Comparison of ENCODE assay signal across 8 cellular contexts in the genomic region with DNA sequence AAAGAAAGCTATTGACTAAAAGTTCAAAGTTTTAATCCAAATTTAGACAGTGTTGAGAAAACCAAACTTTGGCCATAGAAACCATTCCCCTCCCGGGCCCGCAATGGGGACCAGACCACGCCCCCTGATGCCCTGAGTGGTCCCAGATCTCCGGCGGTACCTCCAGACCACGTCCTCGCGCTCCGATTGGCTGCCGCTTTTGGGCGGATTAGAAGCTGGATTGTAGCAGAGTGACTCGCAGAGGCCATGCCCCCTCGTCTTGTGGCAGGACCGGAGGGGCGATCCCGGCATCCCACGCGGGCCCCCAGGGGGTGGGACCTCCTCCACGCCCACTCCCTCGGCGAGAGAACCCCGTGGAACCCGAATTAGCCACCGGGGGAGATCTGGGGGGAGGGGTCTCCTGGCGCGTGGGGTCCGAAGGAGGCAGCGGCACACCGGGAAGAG. TPM values are rescaled to one million over a fixed set of nuclear protein-coding genes. Genes with fewer than 3 reads are reported as not detected.
DNase-seq lines count a peak whose midpoint lies in the region; ATAC-seq, FAIRE-seq and TF ChIP-seq lines count a peak whose summit lies in the region.

No MANE protein-coding gene starts in this region.

- no TSS peak for BruUV-seq in MCF 10A (replicated peaks; lab: Mats Ljungman, UMichigan)
- BruUV-seq in K562 (replicated peaks; lab: Mats Ljungman, UMichigan), result no TSS peak

- in situ Hi-C loops in K562 (cut with MboI), result loop anchor here (5.0 kb wide), 1 partner anchor 195 kb away; no protein-coding TSS in a partner anchor

- no peak for TF ChIP-seq RAD21 in K562 (CRISPR knock-in tag; conservative IDR thresholded peaks at IDR 0.05 in 1 of 2, IDR thresholded peaks at IDR 0.05 in 1 of 2)

- H3K27ac ChIP-seq in breast epithelium (peak overlapping the region; percentile 88 to 91), K562 (ENCODE audit: extremely low read depth, low read depth, low read length) (no peak overlapping the region)

- TF ChIP-seq CTCF in breast epithelium (IDR thresholded peaks at IDR 0.05), result no peak
- no peak for TF ChIP-seq CTCF in MCF 10A (IDR thresholded peaks at IDR 0.05; ENCODE audit: unreplicated experiment)
- TF ChIP-seq CTCF in K562 (IDR thresholded peaks at IDR 0.05 in 2 of 3, conservative IDR thresholded peaks at IDR 0.05 in 1 of 3; ENCODE audit: insufficient read depth in 2 of 3, low read depth in 1 of 3, low read length in 3 of 3), result no peak

- no peak for TF ChIP-seq EP300 in K562 (IDR thresholded peaks at IDR 0.05; ENCODE audit: low read length)

- H3K9me3 ChIP-seq in breast epithelium (no peaks in the 10 kb centered on the region), K562 (replicated peaks; ENCODE audit: control insufficient read depth, insufficient read depth, low read depth, low read length) (no peaks in the 10 kb centered on the region), skeletal muscle satellite cell (replicated peaks; ENCODE audit: low read length) (no peaks in the 10 kb centered on the region)

- H3K4me2 ChIP-seq in K562 (ENCODE audit: insufficient read depth, low read length), result no peak overlapping the region
- H3K4me2 ChIP-seq in skeletal muscle satellite cell (ENCODE audit: low read length), result peak overlapping the region; percentile 57

- POLR2A ChIA-PET in MCF 10A (lab: Yijun Ruan, JAX) (no interaction called here), K562 (lab: Yijun Ruan, JAX) (interaction anchor here (0.6 to 1.7 kb wide), 2 partner anchors 26 to 131 kb away, joined by 3 to 6 read pairs; a partner anchor contains a TSS)

- WGBS in K562 (ENCODE audit: insufficient coverage, low coverage, missing lambda C conversion rate), result 76% methylated on average over 23 of the region's 29 CpGs

- no peak overlapping the region for H3K27ac Mint-ChIP-seq in MCF 10A (ENCODE audit: low read depth, unreplicated experiment)

- CTCF ChIA-PET in MCF 10A (lab: Yijun Ruan, JAX) (interaction anchor here (1.5 to 12.2 kb wide), 4 partner anchors 8 to 45 kb away, joined by 4 to 337 read pairs (median 8); a partner anchor contains a TSS), K562 (lab: Yijun Ruan, JAX; ENCODE audit: low intra/inter-chr PET ratio) (interaction anchor here (0.6 to 2.7 kb wide), 3 partner anchors 36 to 191 kb away, joined by 3 to 28 read pairs (median 6); a partner anchor contains a TSS)

- no peak for ATAC-seq in K562

- H3K4me3 Mint-ChIP-seq in MCF 10A (ENCODE audit: unreplicated experiment), result no peak overlapping the region

- no peaks in the 10 kb centered on the region for H3K36me3 ChIP-seq in breast epithelium
- H3K36me3 ChIP-seq in K562 (ENCODE audit: control insufficient read depth, insufficient read depth, low read length), result no peaks in the 10 kb centered on the region; the same call in 1 of the 3 replicates
- peaks cover 3% of the 10 kb centered on the region for H3K36me3 ChIP-seq in skeletal muscle satellite cell (ENCODE audit: insufficient read depth, low read length)

- peaks cover 5% of the 10 kb centered on the region for H3K4me1 Mint-ChIP-seq in MCF 10A (ENCODE audit: insufficient read depth, unreplicated experiment)

- H3K27me3 Mint-ChIP-seq in MCF 10A (ENCODE audit: insufficient read depth, unreplicated experiment), result no peaks in the 10 kb centered on the region

- H3K9ac ChIP-seq in K562 (ENCODE audit: insufficient read depth in 1 of 2, low read depth in 2 of 2, low read length in 2 of 2) (no peak overlapping the region; a peak in 1 of 4 replicates), skeletal muscle satellite cell (ENCODE audit: low read depth, low read length) (peak overlapping the region; percentile 16)

- no peak overlapping the region for H2AFZ ChIP-seq in K562 (ENCODE audit: low read depth, low read length)

- H4K20me1 ChIP-seq in K562 (replicated peaks; ENCODE audit: control insufficient read depth, insufficient read depth, low read length), result no peaks in the 10 kb centered on the region

- DNase-seq in breast epithelium (ENCODE audit: low spot score in 2 of 2) (peak; percentile 65 to 86), MCF 10A (ENCODE audit: unreplicated experiment) (no peak), NCI-H1048 (lab: John Stamatoyannopoulos, UW) (peak; percentile 58), UCSD-AML1 (lab: John Stamatoyannopoulos, UW; ENCODE audit: unreplicated experiment) (peak; percentile 89), K562 (ENCODE audit: extremely low read depth in 1 of 4, low spot score in 3 of 4) (no peak), NCI-H1436 treated with DMSO at 0.1 percent for 48 hours (lab: John Stamatoyannopoulos, UW) (no peak)

- H3K4me3 ChIP-seq in breast epithelium, result peak overlapping the region; percentile 41 to 69 (median 52)
- no peak overlapping the region for H3K4me3 ChIP-seq in K562
- H3K4me3 ChIP-seq in iPS-11a (ENCODE audit: low read depth, low read length), result peak overlapping the region; percentile 53
- H3K4me3 ChIP-seq in skeletal muscle satellite cell (ENCODE audit: low read length), result peak overlapping the region; percentile 58

- peaks cover 4% of the 10 kb centered on the region for H3K9me1 ChIP-seq in K562 (ENCODE audit: control insufficient read depth, insufficient read depth, low read length)

- TF ChIP-seq POLR2A in breast epithelium (IDR thresholded peaks at IDR 0.05) (no peak), K562 (conservative IDR thresholded peaks at IDR 0.05) (no peak)

- FAIRE-seq in K562 (lab: Jason Lieb, UNC), result no peak

- intact Hi-C loops in breast epithelium (cut with DNase I; ENCODE audit: low total_unique reads) (no loop called here), MCF 10A (cut with micrococcal nuclease) (no loop called here), K562 (cut with micrococcal nuclease) (no loop called here)

- H3K36me3 Mint-ChIP-seq in MCF 10A (ENCODE audit: insufficient read depth, unreplicated experiment), result no peaks in the 10 kb centered on the region

- H3K9me3 Mint-ChIP-seq in MCF 10A (ENCODE audit: unreplicated experiment), result no peaks in the 10 kb centered on the region

- no peaks in the 10 kb centered on the region for H3K4me1 ChIP-seq in breast epithelium
- peaks cover 8 to 35% of the 10 kb centered on the region in 2 experiments for H3K4me1 ChIP-seq in K562 (replicated peaks in 1 of 2; ENCODE audit: control insufficient read depth in 2 of 2, insufficient read depth in 2 of 2, low read length in 2 of 2)
- H3K4me1 ChIP-seq in skeletal muscle satellite cell (ENCODE audit: control insufficient read depth, insufficient read depth, low read length), result peaks cover 13% of the 10 kb centered on the region

- no peaks in the 10 kb centered on the region for H3K27me3 ChIP-seq in breast epithelium
- no peaks in the 10 kb centered on the region for H3K27me3 ChIP-seq in K562 (ENCODE audit: control insufficient read depth in 2 of 2, insufficient read depth in 2 of 2, low read length in 2 of 2)
- H3K27me3 ChIP-seq in skeletal muscle satellite cell (ENCODE audit: control insufficient read depth, insufficient read depth, low read length), result no peaks in the 10 kb centered on the region

- H3K79me2 ChIP-seq in K562 (ENCODE audit: control insufficient read depth, insufficient read depth, low read length), result no peaks in the 10 kb centered on the region

RNA-seq across cellular contexts. Expression of a gene that starts 0.8 kb away (rescaled TPM):
- total RNA-seq in breast epithelium (10 to 100 TPM; 13.1 to 18.6 (median 14.6) TPM), MCF 10A (2022) (0.26 and 0.32 TPM in 2 replicates), K562 (2014; rRNA removed) (0.20 TPM in 1 of 2 replicates, not detected in the other), K562 (2014; rRNA removed; fragmentation: Illumina TruSeq; extraction: Trizol) (not detected in 2 replicates), K562 (2015; rRNA removed; fragmentation: Illumina TruSeq; extraction: Trizol) (not detected in 2 replicates), K562 (2021) (0.16 TPM in 1 of 2 replicates, not detected in the other)
- total RNA-seq in K562 (2011; cell fraction: chromatin; rRNA removed; ENCODE audit: low replicate concordance), result 0.70 and 1.7 TPM in 2 replicates
- total RNA-seq in K562 (2011; cell fraction: nucleolus; rRNA removed), result 0.50 and 1.1 TPM in 2 replicates
- 0.53 and 0.88 TPM in 2 replicates for total RNA-seq in K562 (2011; cell fraction: nucleoplasm; rRNA removed)
- polyA plus RNA-seq in K562 (2011; rRNA removed) (0.20 TPM in 1 of 2 replicates, not detected in the other), K562 (2014; fragmentation: Illumina TruSeq; extraction: Trizol) (not detected in 2 replicates), K562 (2014; fragmentation: Nextera tagmentation; extraction: Ambion mirVana) (not detected), K562 (2014; rRNA removed) (not detected in 2 replicates)
- polyA plus RNA-seq in K562 (2011; cell fraction: cytosol; rRNA removed), result 0.19 and 0.22 TPM in 2 replicates
- 0.60 and 1.2 TPM in 2 replicates for polyA plus RNA-seq in K562 (2011; cell fraction: nucleus; rRNA removed)
- 0.21 and 1.0 TPM in 2 replicates for polyA plus RNA-seq in K562 (2012)
- not detected in 2 replicates for polyA minus RNA-seq in K562 (2011; rRNA and poly(A)+ RNA removed)
- polyA minus RNA-seq in K562 (2011; cell fraction: cytosol; rRNA and poly(A)+ RNA removed), result not detected in 2 replicates
- polyA minus RNA-seq in K562 (2011; cell fraction: nucleus; rRNA and poly(A)+ RNA removed), result not detected in 2 replicates
- 1.1 and 1.5 TPM in 2 replicates for total RNA-seq in skeletal muscle satellite cell (2012; rRNA removed)

RNA-seq across cellular contexts. Expression of a gene that starts 26.3 kb away (rescaled TPM):
- 10 to 100 TPM; 26.9 to 49.0 (median 28.8) TPM for total RNA-seq in breast epithelium
- total RNA-seq in MCF 10A (2022), result 40.7 and 48.2 TPM in 2 replicates
- total RNA-seq in K562 (2011; cell fraction: chromatin; rRNA removed; ENCODE audit: low replicate concordance), result 51.3 and 119 TPM in 2 replicates
- 57.0 and 58.4 TPM in 2 replicates for total RNA-seq in K562 (2011; cell fraction: nucleolus; rRNA removed)
- 47.7 and 57.1 TPM in 2 replicates for total RNA-seq in K562 (2011; cell fraction: nucleoplasm; rRNA removed)
- total RNA-seq in K562 (2014; rRNA removed), result 57.8 and 69.7 TPM in 2 replicates
- 12.4 and 18.9 TPM in 2 replicates for total RNA-seq in K562 (2014; rRNA removed; fragmentation: Illumina TruSeq; extraction: Trizol)
- 31.4 and 32.6 TPM in 2 replicates for total RNA-seq in K562 (2015; rRNA removed; fragmentation: Illumina TruSeq; extraction: Trizol)
- 79.6 and 84.8 TPM in 2 replicates for total RNA-seq in K562 (2021)
- 29.7 and 54.4 TPM in 2 replicates for polyA plus RNA-seq in K562 (2011; rRNA removed)
- 62.1 and 122 TPM in 2 replicates for polyA plus RNA-seq in K562 (2011; cell fraction: cytosol; rRNA removed)
- polyA plus RNA-seq in K562 (2011; cell fraction: nucleus; rRNA removed), result 58.1 and 87.7 TPM in 2 replicates
- 50.4 and 57.4 TPM in 2 replicates for polyA plus RNA-seq in K562 (2012)
- 53.9 and 68.4 TPM in 2 replicates for polyA plus RNA-seq in K562 (2014; fragmentation: Illumina TruSeq; extraction: Trizol)
- 10 to 100 TPM in 1 of 2 experiments, 1 to 10 TPM in 1; 3.4 to 17.0 TPM for polyA plus RNA-seq in K562 (2014; fragmentation: Nextera tagmentation; extraction: Ambion mirVana)
- 61.3 and 70.5 TPM in 2 replicates for polyA plus RNA-seq in K562 (2014; rRNA removed)
- 19.9 and 22.6 TPM in 2 replicates for polyA minus RNA-seq in K562 (2011; rRNA and poly(A)+ RNA removed)
- polyA minus RNA-seq in K562 (2011; cell fraction: cytosol; rRNA and poly(A)+ RNA removed), result 31.7 and 42.9 TPM in 2 replicates
- 13.1 and 17.9 TPM in 2 replicates for polyA minus RNA-seq in K562 (2011; cell fraction: nucleus; rRNA and poly(A)+ RNA removed)
- total RNA-seq in skeletal muscle satellite cell (2012; rRNA removed), result 41.3 and 48.7 TPM in 2 replicates

RNA-seq across cellular contexts. Expression of a gene that starts 31.3 kb away (rescaled TPM):
- 10 to 100 TPM in 2 of 3 donors, 1 to 10 TPM in 1; 6.4 to 25.6 (median 22.4) TPM for total RNA-seq in breast epithelium
- total RNA-seq in MCF 10A (2022), result 10.1 and 11.9 TPM in 2 replicates
- total RNA-seq in K562 (2011; cell fraction: chromatin; rRNA removed; ENCODE audit: low replicate concordance), result 22.1 and 56.7 TPM in 2 replicates
- total RNA-seq in K562 (2011; cell fraction: nucleolus; rRNA removed), result 27.5 and 39.4 TPM in 2 replicates
- 22.7 and 27.9 TPM in 2 replicates for total RNA-seq in K562 (2011; cell fraction: nucleoplasm; rRNA removed)
- total RNA-seq in K562 (2014; rRNA removed), result 17.0 and 20.1 TPM in 2 replicates
- 3.3 and 4.4 TPM in 2 replicates for total RNA-seq in K562 (2014; rRNA removed; fragmentation: Illumina TruSeq; extraction: Trizol)
- 5.2 and 5.6 TPM in 2 replicates for total RNA-seq in K562 (2015; rRNA removed; fragmentation: Illumina TruSeq; extraction: Trizol)
- total RNA-seq in K562 (2021), result 27.2 and 30.8 TPM in 2 replicates
- 13.4 and 25.1 TPM in 2 replicates for polyA plus RNA-seq in K562 (2011; rRNA removed)
- polyA plus RNA-seq in K562 (2011; cell fraction: cytosol; rRNA removed), result 20.5 and 26.0 TPM in 2 replicates
- polyA plus RNA-seq in K562 (2011; cell fraction: nucleus; rRNA removed), result 33.6 and 37.4 TPM in 2 replicates
- polyA plus RNA-seq in K562 (2012), result 17.0 and 29.2 TPM in 2 replicates
- 11.4 and 18.4 TPM in 2 replicates for polyA plus RNA-seq in K562 (2014; fragmentation: Illumina TruSeq; extraction: Trizol)
- under 1 TPM; 0.07 to 0.31 TPM for polyA plus RNA-seq in K562 (2014; fragmentation: Nextera tagmentation; extraction: Ambion mirVana)
- 22.0 and 23.5 TPM in 2 replicates for polyA plus RNA-seq in K562 (2014; rRNA removed)
- 2.8 and 3.5 TPM in 2 replicates for polyA minus RNA-seq in K562 (2011; rRNA and poly(A)+ RNA removed)
- polyA minus RNA-seq in K562 (2011; cell fraction: cytosol; rRNA and poly(A)+ RNA removed), result 10.6 and 15.0 TPM in 2 replicates
- 8.1 and 13.7 TPM in 2 replicates for polyA minus RNA-seq in K562 (2011; cell fraction: nucleus; rRNA and poly(A)+ RNA removed)
- 12.9 and 16.0 TPM in 2 replicates for total RNA-seq in skeletal muscle satellite cell (2012; rRNA removed)

RNA-seq across cellular contexts. Expression of a gene that starts 35.1 kb away (rescaled TPM):
- total RNA-seq in breast epithelium (10 to 100 TPM; 59.6 to 74.2 (median 65.4) TPM), MCF 10A (2022) (207 and 248 TPM in 2 replicates), K562 (2014; rRNA removed) (59.1 and 87.0 TPM in 2 replicates), K562 (2014; rRNA removed; fragmentation: Illumina TruSeq; extraction: Trizol) (37.8 and 44.0 TPM in 2 replicates), K562 (2015; rRNA removed; fragmentation: Illumina TruSeq; extraction: Trizol) (34.8 and 35.5 TPM in 2 replicates), K562 (2021) (64.8 and 67.4 TPM in 2 replicates)
- 91.7 and 166 TPM in 2 replicates for total RNA-seq in K562 (2011; cell fraction: chromatin; rRNA removed; ENCODE audit: low replicate concordance)
- 117 and 129 TPM in 2 replicates for total RNA-seq in K562 (2011; cell fraction: nucleolus; rRNA removed)
- 102 and 128 TPM in 2 replicates for total RNA-seq in K562 (2011; cell fraction: nucleoplasm; rRNA removed)
- polyA plus RNA-seq in K562 (2011; rRNA removed) (38.1 and 60.9 TPM in 2 replicates), K562 (2014; fragmentation: Illumina TruSeq; extraction: Trizol) (67.6 and 73.7 TPM in 2 replicates), K562 (2014; fragmentation: Nextera tagmentation; extraction: Ambion mirVana) (1 to 10 TPM in 1 of 2 experiments, under 1 TPM in 1; 0.42 to 1.3 TPM), K562 (2014; rRNA removed) (55.7 and 77.6 TPM in 2 replicates)
- polyA plus RNA-seq in K562 (2011; cell fraction: cytosol; rRNA removed), result 32.7 and 34.1 TPM in 2 replicates
- 82.3 and 88.1 TPM in 2 replicates for polyA plus RNA-seq in K562 (2011; cell fraction: nucleus; rRNA removed)
- polyA plus RNA-seq in K562 (2012), result 62.3 and 136 TPM in 2 replicates
- 26.6 and 38.8 TPM in 2 replicates for polyA minus RNA-seq in K562 (2011; rRNA and poly(A)+ RNA removed)
- polyA minus RNA-seq in K562 (2011; cell fraction: cytosol; rRNA and poly(A)+ RNA removed), result 24.1 and 29.0 TPM in 2 replicates
- polyA minus RNA-seq in K562 (2011; cell fraction: nucleus; rRNA and poly(A)+ RNA removed), result 33.5 and 61.9 TPM in 2 replicates
- 45.7 and 55.3 TPM in 2 replicates for total RNA-seq in skeletal muscle satellite cell (2012; rRNA removed)

Comparison
In these comparisons a context has a peak if more than half of its experiments do, and no peak if none do; other contexts are left out.
1. DNase-seq: peak in breast epithelium (2 of 2), NCI-H1048 (single experiment) and UCSD-AML1 (single experiment); none in MCF 10A (single experiment), K562 (0 of 4) and NCI-H1436 treated with DMSO at 0.1 percent for 48 hours (single experiment).
2. RNA of a gene that starts 0.8 kb away (total RNA-seq): 13.1 to 18.6 TPM in breast epithelium; 0.26 to 0.32 TPM in MCF 10A and 0.16 to 1.7 TPM in K562; every median in the first group is over 4 times any median in the second.